ENCODE assay signal across 17 cellular contexts in the genomic region with DNA sequence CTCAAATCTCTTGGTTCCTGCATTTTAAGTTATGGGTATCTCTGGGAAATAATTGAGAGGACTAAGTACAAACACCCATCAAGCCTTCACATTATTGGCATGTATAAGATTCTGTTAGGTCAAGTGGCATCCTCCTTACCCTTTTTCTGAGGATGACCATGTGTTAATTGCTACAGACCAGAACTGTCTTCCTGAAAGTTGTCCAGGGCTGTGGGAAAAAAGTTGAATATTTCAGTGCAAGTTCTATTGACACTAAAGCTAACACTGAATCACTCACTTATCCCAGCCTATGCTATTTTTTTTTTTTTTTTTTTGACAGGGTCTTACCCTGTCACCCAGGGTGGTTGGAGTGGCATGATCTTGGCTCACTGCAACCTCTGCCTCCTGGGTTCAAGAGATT.
A peak's percentile ranks its signal among the peaks of the same experiment; 100 is the strongest.
DNase-seq lines count a peak whose midpoint lies in the region; ATAC-seq, FAIRE-seq and TF ChIP-seq lines count a peak whose summit lies in the region.
"Had no signal": no experiment of that assay in that cellular context is flagged by ENCODE, and none has a peak within 500 bp of the region (broad histone marks: within the 10 kb centered on the region; RNA-seq: fewer than 3 reads in every experiment).

No MANE protein-coding gene starts in this region.

- H3K27me3 ChIP-seq in PC-3 (ENCODE audit: low read length) (no peaks in the 10 kb centered on the region), endodermal cell (ENCODE audit: control insufficient read depth, insufficient read depth, low read length, poor library complexity, severe bottlenecking) (no peaks in the 10 kb centered on the region), trophoblast cell (ENCODE audit: insufficient read depth, low read length) (no peaks in the 10 kb centered on the region)
- H3K27me3 ChIP-seq: upper lobe of left lung had no signal

- H3K36me3 Mint-ChIP-seq in CD14-positive monocyte: peaks cover 11 to 15% of the 10 kb centered on the region in 2 donors
- no peaks in the 10 kb centered on the region for H3K36me3 Mint-ChIP-seq in endodermal cell (ENCODE audit: low read depth)
- H3K36me3 Mint-ChIP-seq: activated naive CD8-positive, alpha-beta T cell had no signal

- H3K27ac ChIP-seq in PC-3 (ENCODE audit: low read length) (peak overlapping the region; percentile 96), endodermal cell (ENCODE audit: low read depth, low read length) (no peak overlapping the region), trophoblast cell (ENCODE audit: low read depth, low read length) (peak overlapping the region; percentile 97)
- H3K27ac ChIP-seq: parathyroid adenoma had no signal

- H2BK12ac ChIP-seq in trophoblast cell (ENCODE audit: low read length): peak overlapping the region; percentile 97

- H3K9me3 Mint-ChIP-seq in CD14-positive monocyte: peaks cover 0 to 2% (median 0%) of the 10 kb centered on the region in 7 donors
- no peaks in the 10 kb centered on the region for H3K9me3 Mint-ChIP-seq in endodermal cell

- peak overlapping the region; percentile 100 for H2BK120ac ChIP-seq in trophoblast cell (ENCODE audit: insufficient read depth, low read length, poor library complexity)

- intact Hi-C loops in CD14-positive monocyte (cut with micrococcal nuclease) (no loop called here), PC-3 (cut with micrococcal nuclease) (loop anchor here (10.0 kb wide), 1 partner anchor 440 kb away; no protein-coding TSS in a partner anchor)

- H3K9ac ChIP-seq in PC-3 (ENCODE audit: low read length) (peak overlapping the region; percentile 94), endodermal cell (ENCODE audit: extremely low read depth, low read length, poor library complexity, severe bottlenecking) (no peak overlapping the region), trophoblast cell (ENCODE audit: low read length) (no peak overlapping the region)
- H3K9ac ChIP-seq: parathyroid adenoma had no signal

- H4K20me1 ChIP-seq in PC-3 (ENCODE audit: low read length): no peaks in the 10 kb centered on the region

- H3K4me3 Mint-ChIP-seq in CD14-positive monocyte (no peak overlapping the region), endodermal cell (no peak overlapping the region)
- H3K4me3 Mint-ChIP-seq: activated naive CD8-positive, alpha-beta T cell had no signal

- peak overlapping the region; percentile 95 for H2AK5ac ChIP-seq in trophoblast cell (ENCODE audit: low read length)

- peak overlapping the region; percentile 52 for H3K4me2 ChIP-seq in PC-3 (ENCODE audit: low read length)
- no peak overlapping the region for H3K4me2 ChIP-seq in trophoblast cell (ENCODE audit: low read length)

- H3K4me3 ChIP-seq in PC-3 (ENCODE audit: low read length) (no peak overlapping the region), endodermal cell (ENCODE audit: low read length) (no peak overlapping the region), trophoblast cell (ENCODE audit: low read depth, low read length) (no peak overlapping the region)
- H3K4me3 ChIP-seq: upper lobe of left lung had no signal

- FAIRE-seq in GM19239 (lab: Jason Lieb, UNC): no peak
- FAIRE-seq: TTC549 had no signal

- H2AFZ ChIP-seq in PC-3 (ENCODE audit: low read length) (no peak overlapping the region), trophoblast cell (ENCODE audit: insufficient read depth, low read length, poor library complexity) (no peak overlapping the region)
- H2AFZ ChIP-seq: parathyroid adenoma had no signal

- H3K27ac Mint-ChIP-seq in CD14-positive monocyte: peak overlapping the region; percentile 87 to 95 (median 91)
- H3K27ac Mint-ChIP-seq in endodermal cell: peak overlapping the region; percentile 80

- H4K12ac ChIP-seq in trophoblast cell (ENCODE audit: low read depth, low read length): no peak overlapping the region

- BruUV-seq in PC-3 (replicated peaks; lab: Mats Ljungman, UMichigan): TSS peak; percentile 6

- no peak for DNase-seq in CD14-positive monocyte (ENCODE audit: low spot score)
- peak; percentile 63 for DNase-seq in PC-3
- no peak for DNase-seq in endodermal cell
- DNase-seq in trophoblast cell: no peak
- no peak for DNase-seq in amniotic stem cell (lab: John Stamatoyannopoulos, UW)
- DNase-seq in NCI-H187 (lab: John Stamatoyannopoulos, UW): no peak
- no peak for DNase-seq in GM19239 (ENCODE audit: insufficient read length, low spot score)
- DNase-seq: cortex of kidney, DND-41, foreskin melanocyte, midbrain, SHP77 had no signal

- ATAC-seq in PC-3: no peak
- no peak for ATAC-seq in HG03442 (IDR thresholded peaks at IDR 0.05; ENCODE audit: unreplicated experiment)

- POLR2A ChIA-PET in PC-3 (lab: Charles Lee; ENCODE audit: unreplicated experiment): interaction anchor here (1.2 to 1.4 kb wide), 2 partner anchors 11 to 27 kb away, joined by 4 to 6 read pairs; no protein-coding TSS in a partner anchor

- H3K79me1 ChIP-seq in trophoblast cell (ENCODE audit: low read length): peaks cover 84% of the 10 kb centered on the region

- no peak overlapping the region for H3K23ac ChIP-seq in trophoblast cell (ENCODE audit: low read length)

- H3F3A ChIP-seq in PC-3 (ENCODE audit: low read length, unreplicated experiment): peaks cover 30% of the 10 kb centered on the region

- CTCF ChIA-PET in PC-3 (lab: Charles Lee): interaction anchor here (0.6 to 1.0 kb wide), 3 partner anchors 28 to 88 kb away, joined by 3 to 4 read pairs (median 3); no protein-coding TSS in a partner anchor

- H3K79me2 ChIP-seq in PC-3 (ENCODE audit: low read length) (peaks cover 17% of the 10 kb centered on the region), trophoblast cell (ENCODE audit: control insufficient read depth, insufficient read depth, low read length, poor library complexity) (peaks cover 33% of the 10 kb centered on the region)
- H3K79me2 ChIP-seq: parathyroid adenoma had no signal

- H3K9me3 ChIP-seq in PC-3 (ENCODE audit: low read length): no peaks in the 10 kb centered on the region
- H3K9me3 ChIP-seq in endodermal cell (ENCODE audit: control insufficient read depth, low read length): no peaks in the 10 kb centered on the region
- H3K9me3 ChIP-seq in trophoblast cell (ENCODE audit: insufficient read depth, low read depth, low read length): no peaks in the 10 kb centered on the region
- H3K9me3 ChIP-seq: upper lobe of left lung had no signal

- no peak for TF ChIP-seq CTCF in CD14-positive monocyte (IDR thresholded peaks at IDR 0.05)
- TF ChIP-seq CTCF in PC-3 (conservative IDR thresholded peaks at IDR 0.05; ENCODE audit: low read depth, low read length): no peak
- TF ChIP-seq CTCF in endodermal cell (conservative IDR thresholded peaks at IDR 0.05): no peak

- H3K14ac ChIP-seq in trophoblast cell (ENCODE audit: low read length): peak overlapping the region; percentile 91

- H2BK5ac ChIP-seq in trophoblast cell (ENCODE audit: low read depth, low read length, poor library complexity): peak overlapping the region; percentile 95

- no peaks in the 10 kb centered on the region for H3K9me2 ChIP-seq in PC-3 (replicated peaks; ENCODE audit: low read length)

- peaks cover 0 to 3% (median 2%) of the 10 kb centered on the region in 3 donors for H3K27me3 Mint-ChIP-seq in CD14-positive monocyte (ENCODE audit: low read depth in 3 of 3)
- peaks cover 13% of the 10 kb centered on the region for H3K27me3 Mint-ChIP-seq in endodermal cell (ENCODE audit: insufficient read depth)
- H3K27me3 Mint-ChIP-seq: activated naive CD8-positive, alpha-beta T cell had no signal

- peak overlapping the region; percentile 94 for H3K18ac ChIP-seq in trophoblast cell (ENCODE audit: low read length)

- H3K4me1 ChIP-seq in PC-3 (ENCODE audit: insufficient read depth, low read length) (peaks cover 97% of the 10 kb centered on the region), endodermal cell (ENCODE audit: control insufficient read depth, insufficient read depth, low read length) (peaks cover 23% of the 10 kb centered on the region), trophoblast cell (ENCODE audit: control insufficient read depth in 1 of 2, insufficient read depth in 2 of 2, low read length in 2 of 2) (peaks cover 61 to 73% of the 10 kb centered on the region in 2 experiments)

- H3K4ac ChIP-seq in trophoblast cell (ENCODE audit: low read depth, low read length): peak overlapping the region; percentile 80

- no peaks in the 10 kb centered on the region for H3K36me3 ChIP-seq in PC-3 (ENCODE audit: low read depth, low read length)
- no peaks in the 10 kb centered on the region for H3K36me3 ChIP-seq in endodermal cell (ENCODE audit: control insufficient read depth, insufficient read depth, low read length)
- H3K36me3 ChIP-seq in trophoblast cell (ENCODE audit: control insufficient read depth in 1 of 2, insufficient read depth in 2 of 2, low read length in 2 of 2): no peaks in the 10 kb centered on the region
- H3K36me3 ChIP-seq: upper lobe of left lung had no signal

- H4K91ac ChIP-seq in trophoblast cell (ENCODE audit: low read depth, low read length): peak overlapping the region; percentile 96

- peak overlapping the region; percentile 88 for H4K8ac ChIP-seq in trophoblast cell (ENCODE audit: low read depth, low read length)

- peaks cover 82% of the 10 kb centered on the region for H3K4me1 Mint-ChIP-seq in CD14-positive monocyte
- peaks cover 52% of the 10 kb centered on the region for H3K4me1 Mint-ChIP-seq in endodermal cell
